Comparison of ENCODE assay signal across 16 cellular contexts in genomic region chr17:8830141-8830540, GRCh38. TPM values are rescaled to one million over a fixed set of nuclear protein-coding genes. Genes with fewer than 3 reads are reported as not detected.
DNase-seq lines count a peak whose midpoint lies in the region; ATAC-seq, FAIRE-seq and TF ChIP-seq lines count a peak whose summit lies in the region.
"Had no signal": no experiment of that assay in that cellular context is flagged by ENCODE, and none has a peak within 500 bp of the region (broad histone marks: within the 10 kb centered on the region; RNA-seq: fewer than 3 reads in every experiment).

No MANE protein-coding gene starts in this region.

- no peak overlapping the region for H3K27ac Mint-ChIP-seq in GM23338
- H3K27ac Mint-ChIP-seq: CD4-positive, CD25-positive, alpha-beta regulatory T cell; H9 had no signal

- no peaks in the 10 kb centered on the region for H3K79me2 ChIP-seq in GM23338 (replicated peaks; ENCODE audit: insufficient read depth)
- H3K79me2 ChIP-seq in GM12878 (ENCODE audit: control insufficient read depth, insufficient read depth, low read length), result no peaks in the 10 kb centered on the region
- H3K79me2 ChIP-seq in smooth muscle cell (ENCODE audit: low read depth), result no peaks in the 10 kb centered on the region

- H3K9me3 Mint-ChIP-seq in GM23338, result peaks cover 3% of the 10 kb centered on the region; the same call in 1 of the 3 replicates
- H3K9me3 Mint-ChIP-seq: CD4-positive, CD25-positive, alpha-beta regulatory T cell; H9 had no signal

- TF ChIP-seq RAD21 in GM12878 (IDR thresholded peaks at IDR 0.05; ENCODE audit: insufficient read depth, low read depth, low read length), result no peak

- ATAC-seq in GM23338 (no peak), GM12878 (no peak), HG03175 (IDR thresholded peaks at IDR 0.05; ENCODE audit: unreplicated experiment) (no peak)

- H3K4me2 ChIP-seq in BLaER1 (no peak overlapping the region), GM23338 (no peak overlapping the region), GM12878 (ENCODE audit: control insufficient read depth, insufficient read depth) (no peak overlapping the region), smooth muscle cell (no peak overlapping the region)
- H3K4me2 ChIP-seq: BLaER1 treated with 17β-estradiol and CSF1 and Interleukin-3, amounts not matched to agents 10 nM and 100 nM had no signal

- H3K9me3 ChIP-seq in BLaER1 (no peaks in the 10 kb centered on the region), GM12878 (replicated peaks; ENCODE audit: control insufficient read depth, insufficient read depth, low read length) (no peaks in the 10 kb centered on the region; the same call in 1 of the 3 replicates), smooth muscle cell (replicated peaks; ENCODE audit: low read depth) (no peaks in the 10 kb centered on the region)

- H3K4me3 Mint-ChIP-seq in GM23338, result no peak overlapping the region
- H3K4me3 Mint-ChIP-seq: CD4-positive, CD25-positive, alpha-beta regulatory T cell; H9 had no signal

- in situ Hi-C loops in GM12878 (cut with MboI), result no loop called here

- SMC1A ChIA-PET in GM12878 (lab: Charles Lee; ENCODE audit: uncharacterized antibody, unreplicated experiment), result interaction anchor here (1.4 kb wide), 1 partner anchor 64 kb away, joined by 3 read pairs; no protein-coding TSS in a partner anchor

- H3K27me3 Mint-ChIP-seq in GM23338 (ENCODE audit: insufficient read depth, low read depth, poor library complexity), result peaks cover 6% of the 10 kb centered on the region

- H3K36me3 Mint-ChIP-seq in GM23338 (ENCODE audit: low read depth), result no peaks in the 10 kb centered on the region
- H3K36me3 Mint-ChIP-seq: CD4-positive, CD25-positive, alpha-beta regulatory T cell had no signal

- H3K36me3 ChIP-seq in BLaER1, result peaks cover 6% of the 10 kb centered on the region; the same call in 1 of the 2 replicates
- no peaks in the 10 kb centered on the region for H3K36me3 ChIP-seq in GM23338 (ENCODE audit: insufficient read depth)
- peaks cover 31 to 62% of the 10 kb centered on the region in 2 experiments for H3K36me3 ChIP-seq in GM12878 (ENCODE audit: control insufficient read depth in 2 of 2, insufficient read depth in 2 of 2, low read length in 1 of 2)
- H3K36me3 ChIP-seq in smooth muscle cell (ENCODE audit: low read depth), result no peaks in the 10 kb centered on the region

- WGBS in GM12878 (ENCODE audit: insufficient coverage, insufficient replicate concordance, low lambda C conversion rate, missing lambda C conversion rate), result 94% methylated on average over 10 of the region's 10 CpGs
- WGBS in smooth muscle cell (ENCODE audit: low lambda C conversion rate), result 92% methylated on average over 10 of the region's 10 CpGs

- intact Hi-C loops in GM12878 (cut with micrococcal nuclease; ENCODE audit: unreplicated experiment), result no loop called here

- H3K4me3 ChIP-seq in BLaER1, result no peak overlapping the region
- H3K4me3 ChIP-seq in GM23338, result no peak overlapping the region
- no peak overlapping the region for H3K4me3 ChIP-seq in GM12878
- no peak overlapping the region for H3K4me3 ChIP-seq in smooth muscle cell
- H3K4me3 ChIP-seq: BLaER1 treated with 17β-estradiol and CSF1 and Interleukin-3, amounts not matched to agents 10 nM and 100 nM; GM23248 had no signal

- no peak for DNase-seq in GM23338 (ENCODE audit: low spot score)
- DNase-seq in GM12878 (ENCODE audit: low read depth, low spot score), result no peak
- DNase-seq in mesenteric fat pad (ENCODE audit: low spot score), result peak; percentile 47
- no peak for DNase-seq in smooth muscle cell (lab: John Stamatoyannopoulos, UW; ENCODE audit: unreplicated experiment)
- DNase-seq in germinal center (ENCODE audit: low spot score), result no peak
- DNase-seq in AG08396 (ENCODE audit: low spot score), result no peak
- DNase-seq: CD4-positive, CD25-positive, alpha-beta regulatory T cell; DMS53; GM23248 had no signal

- H3F3A ChIP-seq in GM23338 (replicated peaks; ENCODE audit: low read depth), result no peaks in the 10 kb centered on the region
- no peaks in the 10 kb centered on the region for H3F3A ChIP-seq in smooth muscle cell (ENCODE audit: low read depth)

- peaks cover 11% of the 10 kb centered on the region; the same call in 2 of the 3 replicates for H3K4me1 Mint-ChIP-seq in GM23338
- H3K4me1 Mint-ChIP-seq: CD4-positive, CD25-positive, alpha-beta regulatory T cell had no signal

- H4K20me1 ChIP-seq in BLaER1 (no peaks in the 10 kb centered on the region), GM23338 (replicated peaks; ENCODE audit: insufficient read depth) (no peaks in the 10 kb centered on the region), GM12878 (ENCODE audit: control insufficient read depth, insufficient read depth) (no peaks in the 10 kb centered on the region), smooth muscle cell (ENCODE audit: low read depth) (no peaks in the 10 kb centered on the region)

- H3K4me1 ChIP-seq in BLaER1, result no peaks in the 10 kb centered on the region
- H3K4me1 ChIP-seq in GM23338 (ENCODE audit: insufficient read depth), result no peaks in the 10 kb centered on the region
- H3K4me1 ChIP-seq in GM12878 (ENCODE audit: control insufficient read depth, insufficient read depth, low read length), result no peaks in the 10 kb centered on the region
- no peaks in the 10 kb centered on the region for H3K4me1 ChIP-seq in smooth muscle cell (ENCODE audit: low read depth)
- H3K4me1 ChIP-seq: BLaER1 treated with 17β-estradiol and CSF1 and Interleukin-3, amounts not matched to agents 10 nM and 100 nM had no signal

- TF ChIP-seq CTCF in GM23338 (conservative IDR thresholded peaks at IDR 0.05; ENCODE audit: low read depth in 2 of 2), result no peak
- TF ChIP-seq CTCF in GM12878 (IDR thresholded peaks at IDR 0.05 in 2 of 3, conservative IDR thresholded peaks at IDR 0.05 in 1 of 3; ENCODE audit: control insufficient read depth in 2 of 3, extremely low read depth in 1 of 3, insufficient read depth in 1 of 3, low read depth in 3 of 3, low read length in 3 of 3), result no peak
- no peak for TF ChIP-seq CTCF in smooth muscle cell (IDR thresholded peaks at IDR 0.05; ENCODE audit: borderline replicate concordance, insufficient read depth, poor library complexity, severe bottlenecking)

- POLR2A ChIA-PET in GM12878 (lab: Charles Lee), result interaction anchor here (0.6 to 1.1 kb wide), 2 partner anchors 12 to 130 kb away, joined by 3 to 4 read pairs; no protein-coding TSS in a partner anchor

- no peak for TF ChIP-seq POLR2A in GM12878 (IDR thresholded peaks at IDR 0.05; ENCODE audit: low read depth, low read length)

- RAD21 ChIA-PET in GM12878 (lab: Charles Lee; ENCODE audit: unreplicated experiment), result interaction anchor here (1.0 to 1.2 kb wide), 2 partner anchors 23 to 65 kb away, joined by 3 to 4 read pairs; no protein-coding TSS in a partner anchor

- no peak for TF ChIP-seq EP300 in GM12878 (IDR thresholded peaks at IDR 0.05; ENCODE audit: borderline replicate concordance in 1 of 2, control insufficient read depth in 1 of 2, low read depth in 2 of 2, low read length in 2 of 2)

- H2AFZ ChIP-seq in GM23338 (peak overlapping the region; percentile 38; the same call in 1 of the 2 replicates), GM12878 (ENCODE audit: control insufficient read depth, low read depth, low read length) (no peak overlapping the region), smooth muscle cell (ENCODE audit: low read depth) (no peak overlapping the region)
- H2AFZ ChIP-seq: GM23248 had no signal

- no peak for FAIRE-seq in GM12878 (lab: Jason Lieb, UNC)
- FAIRE-seq: A204.1 had no signal

- BruUV-seq in GM12878 (replicated peaks; lab: Mats Ljungman, UMichigan), result no TSS peak

- CTCF ChIA-PET in GM12878 (lab: Yijun Ruan, JAX), result no interaction called here

- H3K9ac ChIP-seq in BLaER1 (no peak overlapping the region), GM12878 (ENCODE audit: control insufficient read depth, insufficient read depth, low read length) (no peak overlapping the region), smooth muscle cell (ENCODE audit: low read depth) (no peak overlapping the region)
- H3K9ac ChIP-seq: BLaER1 treated with 17β-estradiol and CSF1 and Interleukin-3, amounts not matched to agents 10 nM and 100 nM; GM23248 had no signal

- H3K27me3 ChIP-seq in BLaER1 (no peaks in the 10 kb centered on the region), GM23338 (ENCODE audit: insufficient read depth) (no peaks in the 10 kb centered on the region), GM12878 (replicated peaks in 1 of 2; ENCODE audit: control insufficient read depth in 2 of 2, insufficient read depth in 2 of 2, low read length in 1 of 2) (no peaks in the 10 kb centered on the region), smooth muscle cell (ENCODE audit: low read depth) (no peaks in the 10 kb centered on the region)
- H3K27me3 ChIP-seq: BLaER1 treated with 17β-estradiol and CSF1 and Interleukin-3, amounts not matched to agents 10 nM and 100 nM had no signal

- H3K27ac ChIP-seq in BLaER1 (0 out of 2 replicates have a peak overlapping the region, but pooled peaks have one; percentile 3), GM23338 (ENCODE audit: low read depth) (no peak overlapping the region), GM12878 (ENCODE audit: control insufficient read depth, insufficient read depth) (no peak overlapping the region), smooth muscle cell (ENCODE audit: low read depth) (no peak overlapping the region)
- H3K27ac ChIP-seq: BLaER1 treated with 17β-estradiol and CSF1 and Interleukin-3, amounts not matched to agents 10 nM and 100 nM; GM23248; HL-60 had no signal

- H3K9me2 ChIP-seq in GM23338 (ENCODE audit: insufficient read depth), result no peaks in the 10 kb centered on the region

RNA-seq across cellular contexts. Expression of gene MFSD6L, which starts 31.0 kb away (rescaled TPM):
- total RNA-seq in GM23338 (2014; rRNA removed; shearing (Covaris generic)), result 1.9 and 2.8 TPM in 2 replicates
- polyA plus RNA-seq in GM23338 (2016; fragmentation: Nextera tagmentation; extraction: Ambion mirVana), result 0.52 and 1.4 TPM in 2 replicates
- 51.1 and 52.2 TPM in 2 replicates for total RNA-seq in GM12878 (2013; cell fraction: nucleolus; rRNA removed)
- total RNA-seq in GM12878 (2014; rRNA removed), result 1.5 and 1.8 TPM in 2 replicates
- total RNA-seq in GM12878 (2014; rRNA removed; fragmentation: Illumina TruSeq; extraction: Trizol), result 1.3 and 1.4 TPM in 2 replicates
- 2.8 and 3.1 TPM in 2 replicates for total RNA-seq in GM12878 (2021)
- 1.3 TPM for polyA plus RNA-seq in GM12878 (2011; ENCODE audit: low read depth)
- 0.76 and 1.2 TPM in 2 replicates for polyA plus RNA-seq in GM12878 (2011; rRNA removed)
- polyA plus RNA-seq in GM12878 (2011; cell fraction: cytosol; rRNA removed), result 1.1 and 1.5 TPM in 2 replicates
- 8.7 and 9.7 TPM in 2 replicates for polyA plus RNA-seq in GM12878 (2011; cell fraction: nucleus; rRNA removed)
- polyA plus RNA-seq in GM12878 (2012), result 2.2 and 2.5 TPM in 2 replicates
- polyA plus RNA-seq in GM12878 (2014; fragmentation: Illumina TruSeq; extraction: Trizol), result 0.33 and 0.94 TPM in 2 replicates
- under 1 TPM; 0.39 to 0.49 TPM for polyA plus RNA-seq in GM12878 (2014; fragmentation: Nextera tagmentation; extraction: Ambion mirVana)
- polyA plus RNA-seq in GM12878 (2014; rRNA removed), result 1.9 and 2.5 TPM in 2 replicates
- polyA plus RNA-seq in GM12878 (2016; fragmentation: Nextera tagmentation; extraction: Ambion mirVana), result under 1 TPM; 0.40 to 0.67 TPM
- polyA minus RNA-seq in GM12878 (2011; rRNA and poly(A)+ RNA removed), result 2.9 and 6.6 TPM in 2 replicates
- 0.83 TPM in 1 of 2 replicates, not detected in the other for polyA minus RNA-seq in GM12878 (2011; cell fraction: cytosol; rRNA and poly(A)+ RNA removed)
- polyA minus RNA-seq in GM12878 (2011; cell fraction: nucleus; rRNA and poly(A)+ RNA removed), result 5.7 and 12.0 TPM in 2 replicates
- not detected for total RNA-seq in mesenteric fat pad
- total RNA-seq in smooth muscle cell, result 0.13 and 0.49 TPM in 2 replicates
- polyA plus RNA-seq in smooth muscle cell, result 0.41 TPM in 1 of 2 replicates, not detected in the other
- total RNA-seq: CD4-positive, CD25-positive, alpha-beta regulatory T cell; Daoy; GM23248 had no signal
- polyA plus RNA-seq: CD4-positive, CD25-positive, alpha-beta regulatory T cell; GM23248 had no signal

RNA-seq across cellular contexts. Expression of gene PIK3R6, which starts 37.3 kb away (rescaled TPM):
- 0.24 TPM in 1 of 2 replicates, not detected in the other for total RNA-seq in GM23338 (2014; rRNA removed; shearing (Covaris generic))
- polyA plus RNA-seq in GM23338 (2016; fragmentation: Nextera tagmentation; extraction: Ambion mirVana) (0.11 and 0.14 TPM in 2 replicates), GM12878 (2011; rRNA removed) (73.5 and 146 TPM in 2 replicates), GM12878 (2014; fragmentation: Illumina TruSeq; extraction: Trizol) (31.6 and 54.7 TPM in 2 replicates), GM12878 (2014; fragmentation: Nextera tagmentation; extraction: Ambion mirVana) (1 to 10 TPM; 6.7 to 7.4 TPM), GM12878 (2014; rRNA removed) (86.5 and 99.8 TPM in 2 replicates), GM12878 (2016; fragmentation: Nextera tagmentation; extraction: Ambion mirVana) (100 to 1,000 TPM; 103 to 109 TPM), smooth muscle cell (not detected in 2 replicates)
- total RNA-seq in GM12878 (2013; cell fraction: nucleolus; rRNA removed), result 293 and 314 TPM in 2 replicates
- total RNA-seq in GM12878 (2014; rRNA removed) (40.3 and 44.7 TPM in 2 replicates), GM12878 (2014; rRNA removed; fragmentation: Illumina TruSeq; extraction: Trizol) (26.4 and 27.9 TPM in 2 replicates), GM12878 (2021) (76.7 and 81.7 TPM in 2 replicates), mesenteric fat pad (1.6 TPM), smooth muscle cell (not detected in 2 replicates)
- polyA plus RNA-seq in GM12878 (2011; ENCODE audit: low read depth), result 68.9 TPM
- 164 and 182 TPM in 2 replicates for polyA plus RNA-seq in GM12878 (2011; cell fraction: cytosol; rRNA removed)
- 666 and 871 TPM in 2 replicates for polyA plus RNA-seq in GM12878 (2011; cell fraction: nucleus; rRNA removed)
- polyA plus RNA-seq in GM12878 (2012), result 144 and 184 TPM in 2 replicates
- 99.0 and 156 TPM in 2 replicates for polyA minus RNA-seq in GM12878 (2011; rRNA and poly(A)+ RNA removed)
- 50.8 and 58.4 TPM in 2 replicates for polyA minus RNA-seq in GM12878 (2011; cell fraction: cytosol; rRNA and poly(A)+ RNA removed)
- 143 and 160 TPM in 2 replicates for polyA minus RNA-seq in GM12878 (2011; cell fraction: nucleus; rRNA and poly(A)+ RNA removed)
- total RNA-seq: Daoy, H9 had no signal
- polyA plus RNA-seq: CD4-positive, CD25-positive, alpha-beta regulatory T cell had no signal

Comparison
In these comparisons a context has a peak if more than half of its experiments do, and no peak if none do; other contexts are left out.
1. RNA of gene PIK3R6, which starts 37.3 kb away (total RNA-seq): 26.4 to 314 TPM in GM12878; 1.6 TPM in mesenteric fat pad (single experiment), 0.24 TPM in GM23338 and not detected in smooth muscle cell; every median in the first group is over 10 times any median in the second.